ENCODE assay signal across 11 cellular contexts in genomic region chr3:58564456-58565160, GRCh38. TPM values are rescaled to one million over a fixed set of nuclear protein-coding genes. Genes with fewer than 3 reads are reported as not detected.
DNase-seq lines count a peak whose midpoint lies in the region; TF ChIP-seq lines count a peak whose summit lies in the region.
"Had no signal": no experiment of that assay in that cellular context is flagged by ENCODE, and none has a peak within 500 bp of the region (broad histone marks: within the 10 kb centered on the region; RNA-seq: fewer than 3 reads in every experiment).

No MANE protein-coding gene starts in this region.

- H3K4me1 Mint-ChIP-seq in progenitor cell of endocrine pancreas (ENCODE audit: low read depth): peaks cover 3% of the 10 kb centered on the region

- H3K27me3 ChIP-seq in SJSA1 (replicated peaks) (no peaks in the 10 kb centered on the region), prostate gland (replicated peaks; ENCODE audit: insufficient read depth) (no peaks in the 10 kb centered on the region)

- H3K27ac ChIP-seq in SJSA1 (peak overlapping the region; percentile 95), prostate gland (no peak overlapping the region)
- H3K27ac ChIP-seq: psoas muscle had no signal

- H3K36me3 ChIP-seq in SJSA1 (no peaks in the 10 kb centered on the region), prostate gland (peaks cover 0 to 14% of the 10 kb centered on the region in 2 donors)

- no peak overlapping the region for H3K4me3 Mint-ChIP-seq in progenitor cell of endocrine pancreas (ENCODE audit: low read depth)
- H3K4me3 Mint-ChIP-seq: T-cell had no signal

- H3K9me3 ChIP-seq in SJSA1 (replicated peaks) (no peaks in the 10 kb centered on the region), prostate gland (no peaks in the 10 kb centered on the region)
- H3K9me3 ChIP-seq: psoas muscle had no signal

- TF ChIP-seq CTCF in progenitor cell of endocrine pancreas (IDR thresholded peaks at IDR 0.05; ENCODE audit: unreplicated experiment): no peak
- no peak for TF ChIP-seq CTCF in prostate gland (IDR thresholded peaks at IDR 0.05)

- intact Hi-C loops in prostate gland (cut with DNase I): no loop called here

- TF ChIP-seq POLR2A in prostate gland (IDR thresholded peaks at IDR 0.05): no peak

- H3K9me3 Mint-ChIP-seq in progenitor cell of endocrine pancreas (ENCODE audit: low read depth): peaks cover 4% of the 10 kb centered on the region
- H3K9me3 Mint-ChIP-seq: T-cell had no signal

- no peaks in the 10 kb centered on the region for H3K36me3 Mint-ChIP-seq in progenitor cell of endocrine pancreas (ENCODE audit: insufficient read depth)
- H3K36me3 Mint-ChIP-seq: T-cell had no signal

- H3K4me1 ChIP-seq in SJSA1 (replicated peaks) (peaks cover 56% of the 10 kb centered on the region), prostate gland (replicated peaks) (no peaks in the 10 kb centered on the region)
- H3K4me1 ChIP-seq: psoas muscle had no signal

- H3K27me3 Mint-ChIP-seq in progenitor cell of endocrine pancreas: no peaks in the 10 kb centered on the region

- H3K4me3 ChIP-seq in SJSA1 (no peak overlapping the region), prostate gland (no peak overlapping the region)
- H3K4me3 ChIP-seq: psoas muscle had no signal

- peak overlapping the region; percentile 51 for H3K27ac Mint-ChIP-seq in progenitor cell of endocrine pancreas
- H3K27ac Mint-ChIP-seq: T-cell had no signal

- 64% methylated on average over 13 of the region's 13 CpGs for WGBS in prostate gland

- DNase-seq in GM04503 (ENCODE audit: low read depth) (peak; percentile 73), SJSA1 (ENCODE audit: low read depth in 1 of 2, low spot score in 2 of 2) (peak; percentile 86 to 87), fibroblast of peridontal ligament (ENCODE audit: extremely low read depth) (peak; percentile 75), progenitor cell of endocrine pancreas (ENCODE audit: low spot score, unreplicated experiment) (no peak), prostate gland (ENCODE audit: low spot score) (no peak), NCI-H187 (lab: John Stamatoyannopoulos, UW) (no peak), NCI-H2171 (lab: John Stamatoyannopoulos, UW) (no peak), GM19238 (ENCODE audit: insufficient read length, low spot score) (no peak)
- DNase-seq: NCI-H345, psoas muscle, T-cell had no signal

RNA-seq across cellular contexts. Expression of gene FAM107A, which starts 12.6 kb away (rescaled TPM):
- total RNA-seq in SJSA1 (2014; rRNA removed; shearing (Covaris generic)): not detected in 2 replicates
- 0.09 TPM in 1 of 2 replicates, not detected in the other for total RNA-seq in progenitor cell of endocrine pancreas
- 10 to 100 TPM; 54.5 to 80.2 TPM for total RNA-seq in prostate gland

RNA-seq across cellular contexts. Expression of gene ACOX2, which starts 27.6 kb away (rescaled TPM):
- total RNA-seq in SJSA1 (2014; rRNA removed; shearing (Covaris generic)): 0.41 and 1.3 TPM in 2 replicates
- total RNA-seq in progenitor cell of endocrine pancreas: 11.7 and 12.8 TPM in 2 replicates
- 10 to 100 TPM; 19.7 to 42.5 TPM for total RNA-seq in prostate gland

Comparison
In these comparisons a context has a peak if more than half of its experiments do, and no peak if none do; other contexts are left out.
1. DNase-seq: peak in GM04503 (single experiment), SJSA1 (2 of 2) and fibroblast of peridontal ligament (single experiment); none in progenitor cell of endocrine pancreas (single experiment), prostate gland (single experiment), NCI-H187 (0 of 2), NCI-H2171 (single experiment) and GM19238 (single experiment).
2. RNA of gene FAM107A, which starts 12.6 kb away (total RNA-seq): 54.5 to 80.2 TPM in prostate gland; 0.09 TPM in progenitor cell of endocrine pancreas and not detected in SJSA1; every median in the first group is over 10 times any median in the second.